28 cellular contexts compared by ENCODE assay signal in genomic region chr5:40626834-40627233, GRCh38.
"Had no signal": no experiment of that assay in that cellular context is flagged by ENCODE, and none has a peak within 500 bp of the region (broad histone marks: within the 10 kb centered on the region; RNA-seq: fewer than 3 reads in every experiment).

No MANE protein-coding gene starts in this region.

- ATAC-seq: activated CD4-positive, CD25-positive, alpha-beta regulatory T cell treated with anti-CD3 and anti-CD28 coated beads, Interleukin-2, amount 50 U/mL, for 24 hours; activated CD8-positive, alpha-beta memory T cell treated with anti-CD3 and anti-CD28 coated beads, Interleukin-2, amount 10 ng/mL, durations not matched to agents 7 days and 5 days; activated CD8-positive, alpha-beta T cell treated with anti-CD3 and anti-CD28 coated beads, Interleukin-2, amount 10 ng/mL, durations not matched to agents 7 days and 5 days; activated naive CD8-positive, alpha-beta T cell treated with anti-CD3 and anti-CD28 coated beads, Interleukin-2, amount 50 U/mL, for 24 hours; body of pancreas; heart left ventricle; T-helper 17 cell had no signal

- H3K36me3 ChIP-seq: adrenal gland, esophagus squamous epithelium, heart left ventricle, WERI-Rb-1 had no signal

- H3K27ac ChIP-seq: adrenal gland, body of pancreas, epithelial cell of prostate, esophagus squamous epithelium, heart left ventricle, WERI-Rb-1 had no signal

- H3K4me1 ChIP-seq: body of pancreas, esophagus squamous epithelium had no signal

- H3K27me3 ChIP-seq: adrenal gland, body of pancreas, esophagus squamous epithelium, heart left ventricle had no signal

- H3K4me3 ChIP-seq: adrenal gland, body of pancreas, esophagus squamous epithelium, heart left ventricle had no signal

- DNase-seq: activated B cell treated with CpG ODN at 0.5 μM for 24 hours; activated CD4-positive, alpha-beta T cell treated with anti-CD3 and anti-CD28 coated beads for 48 hours; activated CD4-positive, alpha-beta T cell treated with anti-CD3 and anti-CD28 coated beads, Interleukin-2, amount 50 U/mL, for 1 hour; activated CD4-positive, alpha-beta T cell treated with anti-CD3 and anti-CD28 coated beads, Interleukin-2, amount 50 U/mL, for 48 hours; activated CD8-positive, alpha-beta memory T cell treated with anti-CD3 and anti-CD28 coated beads, Interleukin-2, amount 10 ng/mL, durations not matched to agents 7 days and 5 days; activated CD8-positive, alpha-beta memory T cell treated with anti-CD3 and anti-CD28 coated beads, Interleukin-2, amount 50 U/mL, for 4 hours; activated CD8-positive, alpha-beta T cell treated with anti-CD3 and anti-CD28 coated beads, Interleukin-2, amount 10 ng/mL, durations not matched to agents 7 days and 5 days; activated effector memory CD4-positive, alpha-beta T cell treated with anti-CD3 and anti-CD28 coated beads, Interleukin-2, amount 50 U/mL, for 16 hours; activated naive CD4-positive, alpha-beta T cell treated with anti-CD3 and anti-CD28 coated beads for 36 hours; activated naive CD8-positive, alpha-beta T cell treated with anti-CD3 and anti-CD28 coated beads for 36 hours; activated naive CD8-positive, alpha-beta T cell treated with anti-CD3 and anti-CD28 coated beads, Interleukin-2, amount 50 U/mL, for 24 hours; activated T-cell treated with anti-CD3 and anti-CD28 coated beads, Interleukin-2, amount 50 U/mL, for 1 hour; activated T-cell treated with anti-CD3 and anti-CD28 coated beads, Interleukin-2, amount 50 U/mL, for 48 hours; adrenal gland; amygdala; aorta; body of pancreas; effector CD8-positive, alpha-beta T cell; esophagus squamous epithelium; foreskin melanocyte; glutamatergic neuron; heart left ventricle; T-helper 1 cell; T-helper 17 cell; T1000; WERI-Rb-1 had no signal

- H3K9me3 ChIP-seq: adrenal gland, body of pancreas, esophagus squamous epithelium, heart left ventricle had no signal
